8 cellular contexts compared by ENCODE assay signal in the genomic region with DNA sequence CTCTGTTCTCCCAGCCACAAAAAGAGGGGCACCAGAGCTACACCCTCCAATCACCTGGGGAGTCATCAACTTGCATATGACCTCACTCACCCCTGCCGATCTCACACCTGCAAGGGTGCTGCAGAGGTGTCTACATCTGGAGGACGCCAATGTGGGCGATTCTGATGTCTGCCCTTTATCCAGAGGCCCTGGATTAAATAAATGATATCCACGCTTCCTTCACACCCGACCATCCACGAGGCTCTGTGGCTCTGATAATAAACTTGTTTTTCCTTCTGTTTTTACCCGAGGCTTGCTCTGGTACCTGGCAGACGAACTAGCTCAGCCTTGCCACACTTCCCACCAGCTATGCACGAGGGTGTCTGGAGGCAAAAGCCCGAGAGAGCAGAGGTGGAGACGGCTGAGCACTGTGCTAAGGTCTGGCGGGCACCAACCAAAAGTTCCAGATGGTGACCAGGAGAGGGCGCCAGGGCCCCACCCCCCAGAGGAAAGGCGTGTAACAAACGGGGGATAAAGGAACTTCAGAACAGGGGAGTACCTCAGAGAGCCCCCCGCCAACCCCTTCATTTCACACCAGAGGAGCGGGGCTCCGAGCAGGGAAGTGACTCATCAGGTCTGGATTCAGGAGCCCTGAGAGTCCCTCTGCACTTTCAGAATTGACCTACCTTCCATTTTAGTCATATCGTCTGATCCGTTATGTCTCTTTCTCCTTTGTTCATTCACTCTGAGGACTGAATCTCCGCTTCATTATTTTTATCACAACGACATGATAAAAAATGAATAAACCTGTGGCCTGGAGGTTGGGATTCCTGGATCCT. TPM values are rescaled to one million over a fixed set of nuclear protein-coding genes. Genes with fewer than 3 reads are reported as not detected.
DNase-seq lines count a peak whose midpoint lies in the region; ATAC-seq and TF ChIP-seq lines count a peak whose summit lies in the region.

No MANE protein-coding gene starts in this region.

- H3K79me2 ChIP-seq in OCI-LY3 (ENCODE audit: low read length), result no peaks in the 10 kb centered on the region

- peaks cover 5% of the 10 kb centered on the region for H3K4me1 Mint-ChIP-seq in activated T-cell treated with anti-CD3 and anti-CD28 coated beads, Interleukin-2, amount 50 U/mL, for 72 hours (ENCODE audit: low read depth)

- no peaks in the 10 kb centered on the region for H4K20me1 ChIP-seq in OCI-LY3 (ENCODE audit: insufficient read depth, low read length)

- peak overlapping the region; percentile 85 for H3K4me2 ChIP-seq in OCI-LY3 (ENCODE audit: low read length)

- H3K4me1 ChIP-seq in OCI-LY3 (ENCODE audit: low read length), result peaks cover 7% of the 10 kb centered on the region

- H3K27ac ChIP-seq in AG04450 (ENCODE audit: low read depth, low read length) (no peak overlapping the region), OCI-LY3 (ENCODE audit: low read length) (no peak overlapping the region)

- POLR2A ChIA-PET in AG04450 (lab: Yijun Ruan, JAX), result no interaction called here

- H3K36me3 Mint-ChIP-seq in activated T-cell treated with anti-CD3 and anti-CD28 coated beads, Interleukin-2, amount 50 U/mL, for 72 hours (ENCODE audit: insufficient read depth in 2 of 2), result no peaks in the 10 kb centered on the region

- H3K27me3 ChIP-seq in AG04450 (ENCODE audit: control insufficient read depth, insufficient read depth, low read length) (peaks cover 13% of the 10 kb centered on the region), OCI-LY3 (ENCODE audit: low read depth, low read length) (peaks cover 15% of the 10 kb centered on the region; the same call in 1 of the 2 replicates)

- no peak overlapping the region for H3K4me3 Mint-ChIP-seq in activated T-cell treated with anti-CD3 and anti-CD28 coated beads, Interleukin-2, amount 50 U/mL, for 72 hours

- H3K27me3 Mint-ChIP-seq in activated T-cell treated with anti-CD3 and anti-CD28 coated beads, Interleukin-2, amount 50 U/mL, for 72 hours (ENCODE audit: low read depth), result peaks cover 48% of the 10 kb centered on the region

- H3K9me3 ChIP-seq in AG04450 (ENCODE audit: control insufficient read depth, insufficient read depth, low read length), result no peaks in the 10 kb centered on the region
- no peaks in the 10 kb centered on the region for H3K9me3 ChIP-seq in OCI-LY3 (ENCODE audit: insufficient read depth, low read length)

- no peak overlapping the region for H3K4me3 ChIP-seq in AG04450 (ENCODE audit: low read depth, low read length)
- peak overlapping the region; percentile 63 for H3K4me3 ChIP-seq in OCI-LY3 (ENCODE audit: low read length)

- CTCF ChIA-PET in AG04450 (lab: Charles Lee), result interaction anchor here (0.7 to 15.7 kb wide), 11 partner anchors 9 to 76 kb away, joined by 3 to 220 read pairs (median 6); partner anchors contain the start of gene SCN3B

- DNase-seq in AG04450 (ENCODE audit: low read depth, low spot score) (no peak), globus pallidus (ENCODE audit: low spot score) (peak; percentile 7), retina (peak; percentile 75)
- peak; percentile 52 to 62 for DNase-seq in activated T-cell treated with anti-CD3 and anti-CD28 coated beads, Interleukin-2, amount 50 U/mL, for 72 hours

- H3K27ac Mint-ChIP-seq in activated T-cell treated with anti-CD3 and anti-CD28 coated beads, Interleukin-2, amount 50 U/mL, for 72 hours, result no peak overlapping the region

- H3K36me3 ChIP-seq in OCI-LY3 (replicated peaks; ENCODE audit: low read depth, low read length), result no peaks in the 10 kb centered on the region

- peak; percentile 82 for TF ChIP-seq CTCF in AG04450 (IDR thresholded peaks at IDR 0.05; ENCODE audit: low read depth, low read length)
- peak; percentile 90 for TF ChIP-seq CTCF in OCI-LY3 (IDR thresholded peaks at IDR 0.05; ENCODE audit: low read depth, low read length)

- peak overlapping the region; percentile 91 for H2AFZ ChIP-seq in OCI-LY3 (ENCODE audit: low read depth, low read length)

- H3K9ac ChIP-seq in OCI-LY3 (ENCODE audit: low read length), result 0 out of 2 replicates have a peak overlapping the region, but pooled peaks have one; percentile 13

- no peaks in the 10 kb centered on the region for H3K9me3 Mint-ChIP-seq in activated T-cell treated with anti-CD3 and anti-CD28 coated beads, Interleukin-2, amount 50 U/mL, for 72 hours

- peak; percentile 79 for ATAC-seq in GM18498 (IDR thresholded peaks at IDR 0.05; ENCODE audit: unreplicated experiment)
- ATAC-seq in HG03139 (IDR thresholded peaks at IDR 0.05; ENCODE audit: unreplicated experiment), result peak; percentile 70
- peak; percentile 82 to 84 for ATAC-seq in activated T-cell treated with anti-CD3 and anti-CD28 coated beads, Interleukin-2, amount 50 U/mL, for 72 hours (replicated peaks in 1 of 2)
- ATAC-seq in GM19395 (IDR thresholded peaks at IDR 0.05; ENCODE audit: unreplicated experiment), result no peak

RNA-seq across cellular contexts. Expression of gene SCN3B, which starts 13.5 kb away (rescaled TPM):
- polyA plus RNA-seq in AG04450 (2011; rRNA removed), result 0.09 and 0.17 TPM in 2 replicates
- polyA minus RNA-seq in AG04450 (2011; rRNA and poly(A)+ RNA removed), result 0.14 and 0.17 TPM in 2 replicates
- total RNA-seq in activated T-cell treated with anti-CD3 and anti-CD28 coated beads, Interleukin-2, amount 50 U/mL, for 72 hours, result under 1 TPM in 1 of 2 donors, not detected in 1; 0.05 TPM
